16 cellular contexts compared by ENCODE assay signal in genomic region chr14:58919262-58919661, GRCh38.
DNase-seq lines count a peak whose midpoint lies in the region; TF ChIP-seq lines count a peak whose summit lies in the region.
"Had no signal": no experiment of that assay in that cellular context is flagged by ENCODE, and none has a peak within 500 bp of the region (broad histone marks: within the 10 kb centered on the region; RNA-seq: fewer than 3 reads in every experiment).

No MANE protein-coding gene starts in this region.

- DNase-seq in NCI-H1417 (lab: John Stamatoyannopoulos, UW) (peak; percentile 11 to 85 (median 68)), NCI-H1417 treated with DMSO at 0.1 percent for 48 hours (lab: John Stamatoyannopoulos, UW) (no peak), NCI-H2171 (lab: John Stamatoyannopoulos, UW) (peak; percentile 92), astrocyte of the spinal cord (ENCODE audit: low read depth, low spot score) (peak; percentile 5), skeletal muscle cell (ENCODE audit: low read depth) (peak; percentile 15), amniotic stem cell (lab: John Stamatoyannopoulos, UW) (no peak), SHP77 (lab: John Stamatoyannopoulos, UW) (no peak)
- no peak for DNase-seq in stimulated activated CD4-positive, alpha-beta T cell treated with anti-CD3 and anti-CD28 coated beads, Interleukin-2, amount 100 ng/mL, for 48 hours
- DNase-seq: 8988T; activated CD4-positive, CD25-positive, alpha-beta regulatory T cell treated with anti-CD3 and anti-CD28 coated beads, Interleukin-2, amount 50 U/mL, for 72 hours; activated naive CD4-positive, alpha-beta T cell treated with anti-CD3 and anti-CD28 coated beads, Interleukin-2, amount 50 U/mL, for 16 hours; activated T-cell treated with anti-CD3 and anti-CD28 coated beads for 4 hours; CD4-positive, CD25-positive, alpha-beta regulatory T cell; naive B cell; psoas muscle had no signal

- in situ Hi-C loops in astrocyte of the spinal cord (cut with HindIII; ENCODE audit: low sequenced_read_pairs): no loop called here

- TF ChIP-seq CTCF in astrocyte of the spinal cord (IDR thresholded peaks at IDR 0.05; ENCODE audit: low read depth, low read length): no peak

- H3K4me3 ChIP-seq in astrocyte of the spinal cord (ENCODE audit: low read depth, low read length) (no peak overlapping the region), skeletal muscle cell (ENCODE audit: low read depth, low read length) (no peak overlapping the region)
- H3K4me3 ChIP-seq: psoas muscle, suprapubic skin had no signal

Comparison
In these comparisons a context has a peak if more than half of its experiments do, and no peak if none do; other contexts are left out.
1. DNase-seq: peak in NCI-H1417 (3 of 3), NCI-H2171 (single experiment), astrocyte of the spinal cord (single experiment) and skeletal muscle cell (single experiment); none in NCI-H1417 treated with DMSO at 0.1 percent for 48 hours (single experiment), amniotic stem cell (single experiment), stimulated activated CD4-positive, alpha-beta T cell treated with anti-CD3 and anti-CD28 coated beads, Interleukin-2, amount 100 ng/mL, for 48 hours (0 of 2) and SHP77 (0 of 2).